ENCODE assay signal across 22 cellular contexts in genomic region chrX:39073131-39073530, GRCh38.
"Had no signal": no experiment of that assay in that cellular context is flagged by ENCODE, and none has a peak within 500 bp of the region (broad histone marks: within the 10 kb centered on the region; RNA-seq: fewer than 3 reads in every experiment).

No MANE protein-coding gene starts in this region.

- DNase-seq: effector memory CD8-positive, alpha-beta T cell; erythroblast; heart left ventricle; hypothalamus; left cardiac atrium; left ventricle myocardium inferior; lower lobe of right lung; mesenchymal stem cell; midbrain; nucleus accumbens; ovary; right cardiac atrium; stimulated activated CD4-positive, alpha-beta T cell treated with anti-CD3 and anti-CD28 coated beads, Interleukin-4, amount 100 ng/mL, for 1 hour; stimulated activated CD8-positive, alpha-beta memory T cell treated with anti-CD3 and anti-CD28 coated beads, Interleukin-4, amount 100 ng/mL, for 48 hours; stimulated activated naive CD8-positive, alpha-beta T cell treated with anti-CD3 and anti-CD28 coated beads, Interleukin-15, Interleukin-2, amounts not matched to agents 100 U/mL and 50 U/mL, for 24 hours; tibial artery; upper lobe of right lung had no signal

- H3K36me3 Mint-ChIP-seq: natural killer cell treated with Interleukin-12 subunit alpha and Interleukin-12 subunit beta and Interleukin-15 and Interleukin-18, amount 100 ng/mL, for 72 hours; neural progenitor cell; stimulated activated effector memory CD8-positive, alpha-beta T cell treated with anti-CD3 and anti-CD28 coated beads, Interleukin-12 subunit alpha, Interleukin-12 subunit beta, amount 100 ng/mL, for 72 hours had no signal

- H3K27ac Mint-ChIP-seq: dendritic cell treated with granulocyte-macrophage colony-stimulating factor and Interleukin-4, amounts not matched to agents 40 ng/mL and 50 ng/mL, for 4 days; effector memory CD8-positive, alpha-beta T cell; natural killer cell treated with Interleukin-12 subunit alpha and Interleukin-12 subunit beta and Interleukin-15 and Interleukin-18, amount 100 ng/mL, for 72 hours; neural progenitor cell; stimulated activated effector memory CD8-positive, alpha-beta T cell treated with anti-CD3 and anti-CD28 coated beads, Interleukin-12 subunit alpha, Interleukin-12 subunit beta, amount 100 ng/mL, for 72 hours had no signal

- H3K4me1 Mint-ChIP-seq: neural progenitor cell; stimulated activated effector memory CD8-positive, alpha-beta T cell treated with anti-CD3 and anti-CD28 coated beads, Interleukin-12 subunit alpha, Interleukin-12 subunit beta, amount 100 ng/mL, for 72 hours had no signal

- H3K27me3 Mint-ChIP-seq: dendritic cell treated with granulocyte-macrophage colony-stimulating factor and Interleukin-4, amounts not matched to agents 40 ng/mL and 50 ng/mL, for 4 days had no signal

- H3K27me3 ChIP-seq: neural progenitor cell, ovary, tibial artery, upper lobe of right lung, vagina had no signal

- H3K4me1 ChIP-seq: heart left ventricle, left ventricle myocardium inferior, lower lobe of right lung, neural progenitor cell, tibial artery, upper lobe of right lung, vagina had no signal

- H3K9me3 Mint-ChIP-seq: dendritic cell treated with granulocyte-macrophage colony-stimulating factor and Interleukin-4, amounts not matched to agents 40 ng/mL and 50 ng/mL, for 4 days; effector memory CD8-positive, alpha-beta T cell; natural killer cell treated with Interleukin-12 subunit alpha and Interleukin-12 subunit beta and Interleukin-15 and Interleukin-18, amount 100 ng/mL, for 72 hours; stimulated activated effector memory CD8-positive, alpha-beta T cell treated with anti-CD3 and anti-CD28 coated beads, Interleukin-12 subunit alpha, Interleukin-12 subunit beta, amount 100 ng/mL, for 72 hours had no signal

- H3K4me3 Mint-ChIP-seq: dendritic cell treated with granulocyte-macrophage colony-stimulating factor and Interleukin-4, amounts not matched to agents 40 ng/mL and 50 ng/mL, for 4 days; effector memory CD8-positive, alpha-beta T cell; natural killer cell treated with Interleukin-12 subunit alpha and Interleukin-12 subunit beta and Interleukin-15 and Interleukin-18, amount 100 ng/mL, for 72 hours; neural progenitor cell; stimulated activated effector memory CD8-positive, alpha-beta T cell treated with anti-CD3 and anti-CD28 coated beads, Interleukin-12 subunit alpha, Interleukin-12 subunit beta, amount 100 ng/mL, for 72 hours had no signal

- H3K9me3 ChIP-seq: left ventricle myocardium inferior, lower lobe of right lung, ovary, upper lobe of right lung had no signal

- H3K27ac ChIP-seq: heart left ventricle, left ventricle myocardium inferior, lower lobe of right lung, neural progenitor cell, ovary, tibial artery, upper lobe of right lung, vagina had no signal

- ATAC-seq: effector memory CD8-positive, alpha-beta T cell; heart left ventricle; left cardiac atrium; lower lobe of right lung; natural killer cell treated with Interleukin-12 subunit alpha and Interleukin-12 subunit beta and Interleukin-15 and Interleukin-18, amount 100 ng/mL, for 72 hours; right cardiac atrium; stimulated activated effector memory CD8-positive, alpha-beta T cell treated with anti-CD3 and anti-CD28 coated beads, Interleukin-12 subunit alpha, Interleukin-12 subunit beta, amount 100 ng/mL, for 72 hours; stimulated activated naive CD8-positive, alpha-beta T cell treated with anti-CD3 and anti-CD28 coated beads, Interleukin-15, Interleukin-2, amounts not matched to agents 100 U/mL and 50 U/mL, for 24 hours; upper lobe of right lung had no signal
